ENCODE assay signal across 32 cellular contexts in genomic region chr21:29340228-29340627, GRCh38. TPM values are rescaled to one million over a fixed set of nuclear protein-coding genes. Genes with fewer than 3 reads are reported as not detected.
A peak's percentile ranks its signal among the peaks of the same experiment; 100 is the strongest.
DNase-seq lines count a peak whose midpoint lies in the region; ATAC-seq, FAIRE-seq and TF ChIP-seq lines count a peak whose summit lies in the region.
"Had no signal": no experiment of that assay in that cellular context is flagged by ENCODE, and none has a peak within 500 bp of the region (broad histone marks: within the 10 kb centered on the region; RNA-seq: fewer than 3 reads in every experiment).

No MANE protein-coding gene starts in this region.

- H3K36me3 Mint-ChIP-seq in astrocyte (ENCODE audit: low read depth, unreplicated experiment), result peaks cover 7% of the 10 kb centered on the region

- TF ChIP-seq CTCF in A673 (conservative IDR thresholded peaks at IDR 0.05; ENCODE audit: low read depth, low read length) (no peak), astrocyte (IDR thresholded peaks at IDR 0.05; ENCODE audit: insufficient read depth, low read depth, low read length) (no peak), fibroblast of mammary gland (conservative IDR thresholded peaks at IDR 0.05; ENCODE audit: control insufficient read depth, insufficient read depth, low read depth, low read length) (no peak)

- peak overlapping the region; percentile 0 for H3K4me2 ChIP-seq in GM23248 (ENCODE audit: unreplicated experiment)
- no peak overlapping the region for H3K4me2 ChIP-seq in astrocyte (ENCODE audit: low read length)
- H3K4me2 ChIP-seq: A549 had no signal

- H3K9me3 Mint-ChIP-seq in astrocyte (ENCODE audit: unreplicated experiment), result no peaks in the 10 kb centered on the region
- H3K9me3 Mint-ChIP-seq: activated naive CD4-positive, alpha-beta T cell treated with anti-CD3 and anti-CD28 coated beads for 36 hours; activated T-helper 1 cell treated with anti-CD3 and anti-CD28 coated beads, Interleukin-12 subunit alpha, Interleukin-12 subunit beta, Interleukin-2, Interleukin-4 antibody, amounts not matched to agents 30 ng/mL and 10 ng/mL and 1 ng/mL, durations not matched to agents 14 hours and 24 hours and 36 hours; nephron progenitor cell; stimulated activated effector memory CD8-positive, alpha-beta T cell treated with anti-CD3 and anti-CD28 coated beads, Interleukin-12 subunit alpha, Interleukin-12 subunit beta, amount 100 ng/mL, for 72 hours had no signal

- H4K20me1 ChIP-seq in GM23248 (ENCODE audit: insufficient read depth) (no peaks in the 10 kb centered on the region), astrocyte (ENCODE audit: insufficient read depth, low read length) (peaks cover 9% of the 10 kb centered on the region)

- no peak for DNase-seq in A673 (ENCODE audit: low spot score)
- peak; percentile 26 for DNase-seq in GM23248
- DNase-seq in astrocyte (ENCODE audit: low read depth), result no peak
- DNase-seq in fibroblast of mammary gland (ENCODE audit: low read depth), result peak; percentile 37
- DNase-seq in NCI-H187 (lab: John Stamatoyannopoulos, UW), result no peak
- DNase-seq in HK-2 (ENCODE audit: unreplicated experiment), result no peak
- DNase-seq: activated CD4-positive, alpha-beta T cell treated with anti-CD3 and anti-CD28 coated beads, Interleukin-2, amount 50 U/mL, for 4 hours; activated CD8-positive, alpha-beta memory T cell treated with anti-CD3 and anti-CD28 coated beads, Interleukin-2, amount 50 U/mL, for 4 hours; activated naive CD4-positive, alpha-beta T cell treated with anti-CD3 and anti-CD28 coated beads for 36 hours; amniotic stem cell; cortex of kidney; DMS79; kidney; mucosa of descending colon; NCI-H1092; NCI-H1694 treated with DMSO at 0.1 percent for 48 hours; NCI-H2171; nephron progenitor cell; pancreas; right cardiac atrium; SIG-M5; stimulated activated CD4-positive, alpha-beta T cell treated with anti-CD3 and anti-CD28 coated beads, Interleukin-4, amount 100 ng/mL, for 24 hours; substantia nigra; upper lobe of left lung had no signal

- FAIRE-seq in astrocyte (lab: Jason Lieb, UNC), result no peak
- FAIRE-seq: A549, GM18507 had no signal

- H3K4me1 ChIP-seq in A673 (ENCODE audit: insufficient read depth, low read length, poor library complexity, severe bottlenecking) (peaks cover 43% of the 10 kb centered on the region), GM23248 (ENCODE audit: insufficient read depth) (peaks cover 73% of the 10 kb centered on the region), astrocyte (ENCODE audit: insufficient read depth, low read length) (peaks cover 46% of the 10 kb centered on the region)

- peaks cover 69% of the 10 kb centered on the region for H3F3A ChIP-seq in GM23248 (ENCODE audit: insufficient read depth)

- H3K27me3 Mint-ChIP-seq in astrocyte (ENCODE audit: low read depth, unreplicated experiment), result no peaks in the 10 kb centered on the region
- H3K27me3 Mint-ChIP-seq: B cell had no signal

- H3K4me3 ChIP-seq in A673 (ENCODE audit: low read depth, low read length, poor library complexity, severe bottlenecking) (no peak overlapping the region), GM23248 (no peak overlapping the region), astrocyte (ENCODE audit: insufficient read depth, low read depth, low read length) (no peak overlapping the region), fibroblast of mammary gland (ENCODE audit: control insufficient read depth, low read depth, low read length) (no peak overlapping the region)
- H3K4me3 ChIP-seq: A549, mucosa of descending colon, pancreas, upper lobe of left lung had no signal

- H3K4me3 Mint-ChIP-seq in astrocyte (ENCODE audit: unreplicated experiment), result no peak overlapping the region
- H3K4me3 Mint-ChIP-seq: activated naive CD4-positive, alpha-beta T cell treated with anti-CD3 and anti-CD28 coated beads for 36 hours; activated T-helper 1 cell treated with anti-CD3 and anti-CD28 coated beads, Interleukin-12 subunit alpha, Interleukin-12 subunit beta, Interleukin-2, Interleukin-4 antibody, amounts not matched to agents 30 ng/mL and 10 ng/mL and 1 ng/mL, durations not matched to agents 14 hours and 24 hours and 36 hours; B cell; nephron progenitor cell; stimulated activated effector memory CD8-positive, alpha-beta T cell treated with anti-CD3 and anti-CD28 coated beads, Interleukin-12 subunit alpha, Interleukin-12 subunit beta, amount 100 ng/mL, for 72 hours had no signal

- intact Hi-C loops in A673 (cut with micrococcal nuclease; ENCODE audit: unreplicated experiment), result loop anchor here (10.0 kb wide), 1 partner anchor 245 kb away; no protein-coding TSS in a partner anchor

- H3K79me2 ChIP-seq in GM23248 (ENCODE audit: insufficient read depth), result peaks cover 83% of the 10 kb centered on the region
- H3K79me2 ChIP-seq in astrocyte (ENCODE audit: insufficient read depth, low read length), result peaks cover 89% of the 10 kb centered on the region

- H3K36me3 ChIP-seq in A673 (ENCODE audit: insufficient read depth, low read length, poor library complexity, severe bottlenecking) (peaks cover 16% of the 10 kb centered on the region), GM23248 (ENCODE audit: low read depth) (no peaks in the 10 kb centered on the region), astrocyte (ENCODE audit: insufficient read depth, low read length) (peaks cover 13% of the 10 kb centered on the region)
- H3K36me3 ChIP-seq: pancreas, upper lobe of left lung had no signal

- H3K9ac ChIP-seq in GM23248 (no peak overlapping the region), astrocyte (ENCODE audit: low read length) (no peak overlapping the region)

- POLR2A ChIA-PET in A673 (lab: Charles Lee; ENCODE audit: low non-redundant PET), result no interaction called here

- in situ Hi-C loops in GM23248 (cut with MboI), result no loop called here

- no TSS peak for BruUV-seq in A673 (replicated peaks; lab: Mats Ljungman, UMichigan)

- no peaks in the 10 kb centered on the region for H3K9me2 ChIP-seq in GM23248 (ENCODE audit: insufficient read depth)

- no peaks in the 10 kb centered on the region for H3K9me3 ChIP-seq in A673 (ENCODE audit: low read depth, low read length, poor library complexity, severe bottlenecking)
- H3K9me3 ChIP-seq in GM23248 (ENCODE audit: low read depth), result no peaks in the 10 kb centered on the region
- H3K9me3 ChIP-seq in astrocyte (ENCODE audit: insufficient read depth, low read depth, low read length), result no peaks in the 10 kb centered on the region
- H3K9me3 ChIP-seq: A549, mucosa of descending colon, pancreas, upper lobe of left lung had no signal

- no peaks in the 10 kb centered on the region for H3K27me3 ChIP-seq in A673 (replicated peaks; ENCODE audit: insufficient read depth, low read depth, low read length, poor library complexity)
- H3K27me3 ChIP-seq in GM23248 (replicated peaks; ENCODE audit: insufficient read depth), result no peaks in the 10 kb centered on the region
- no peaks in the 10 kb centered on the region for H3K27me3 ChIP-seq in astrocyte (ENCODE audit: insufficient read depth, low read length)
- H3K27me3 ChIP-seq: pancreas, upper lobe of left lung had no signal

- no peak for ATAC-seq in GM21825 (IDR thresholded peaks at IDR 0.05; ENCODE audit: unreplicated experiment)
- ATAC-seq in HG03378 (IDR thresholded peaks at IDR 0.05; ENCODE audit: unreplicated experiment), result no peak
- ATAC-seq: A549; mucosa of descending colon; Panc1; pancreas; right cardiac atrium; stimulated activated effector memory CD8-positive, alpha-beta T cell treated with anti-CD3 and anti-CD28 coated beads, Interleukin-12 subunit alpha, Interleukin-12 subunit beta, amount 100 ng/mL, for 72 hours had no signal

- H2AFZ ChIP-seq in GM23248 (no peak overlapping the region), astrocyte (ENCODE audit: low read depth, low read length) (no peak overlapping the region)

- CTCF ChIA-PET in A673 (lab: Charles Lee), result no interaction called here

- no peak overlapping the region for H3K27ac Mint-ChIP-seq in astrocyte (ENCODE audit: unreplicated experiment)
- H3K27ac Mint-ChIP-seq: activated naive CD4-positive, alpha-beta T cell treated with anti-CD3 and anti-CD28 coated beads for 36 hours; activated T-helper 1 cell treated with anti-CD3 and anti-CD28 coated beads, Interleukin-12 subunit alpha, Interleukin-12 subunit beta, Interleukin-2, Interleukin-4 antibody, amounts not matched to agents 30 ng/mL and 10 ng/mL and 1 ng/mL, durations not matched to agents 14 hours and 24 hours and 36 hours; B cell; nephron progenitor cell; stimulated activated effector memory CD8-positive, alpha-beta T cell treated with anti-CD3 and anti-CD28 coated beads, Interleukin-12 subunit alpha, Interleukin-12 subunit beta, amount 100 ng/mL, for 72 hours had no signal

- peaks cover 43% of the 10 kb centered on the region for H3K4me1 Mint-ChIP-seq in astrocyte (ENCODE audit: low read depth, unreplicated experiment)

- H3K27ac ChIP-seq in A673 (ENCODE audit: low read depth, low read length, poor library complexity, severe bottlenecking) (peak overlapping the region; percentile 26), GM23248 (peak overlapping the region; percentile 5; the same call in 1 of the 2 replicates), astrocyte (ENCODE audit: low read depth, low read length) (peak overlapping the region; percentile 39)
- H3K27ac ChIP-seq: A549, pancreas, upper lobe of left lung had no signal

RNA-seq across cellular contexts. Expression of gene BACH1, which starts 41.5 kb away (rescaled TPM):
- total RNA-seq in A673 (2021), result 99.5 and 103 TPM in 2 replicates
- total RNA-seq in GM23248 (2014; rRNA removed; shearing (Covaris generic)), result 52.4 and 52.7 TPM in 2 replicates
- polyA plus RNA-seq in GM23248 (2016; fragmentation: Nextera tagmentation; extraction: Ambion mirVana), result 22.9 and 23.9 TPM in 2 replicates
- total RNA-seq in astrocyte, result 93.1 and 110 TPM in 2 replicates

Comparison
In these comparisons a context has a peak if more than half of its experiments do, and no peak if none do; other contexts are left out.
1. DNase-seq: peak in GM23248 (single experiment) and fibroblast of mammary gland (single experiment); none in A673 (single experiment), astrocyte (single experiment), NCI-H187 (0 of 2) and HK-2 (single experiment).
2. Peak in every context shown above with its lines, with median percentiles within 50 percentile points of each other: H3K27ac ChIP-seq.